ENCODE assay signal across 1 cellular context in the genomic region with DNA sequence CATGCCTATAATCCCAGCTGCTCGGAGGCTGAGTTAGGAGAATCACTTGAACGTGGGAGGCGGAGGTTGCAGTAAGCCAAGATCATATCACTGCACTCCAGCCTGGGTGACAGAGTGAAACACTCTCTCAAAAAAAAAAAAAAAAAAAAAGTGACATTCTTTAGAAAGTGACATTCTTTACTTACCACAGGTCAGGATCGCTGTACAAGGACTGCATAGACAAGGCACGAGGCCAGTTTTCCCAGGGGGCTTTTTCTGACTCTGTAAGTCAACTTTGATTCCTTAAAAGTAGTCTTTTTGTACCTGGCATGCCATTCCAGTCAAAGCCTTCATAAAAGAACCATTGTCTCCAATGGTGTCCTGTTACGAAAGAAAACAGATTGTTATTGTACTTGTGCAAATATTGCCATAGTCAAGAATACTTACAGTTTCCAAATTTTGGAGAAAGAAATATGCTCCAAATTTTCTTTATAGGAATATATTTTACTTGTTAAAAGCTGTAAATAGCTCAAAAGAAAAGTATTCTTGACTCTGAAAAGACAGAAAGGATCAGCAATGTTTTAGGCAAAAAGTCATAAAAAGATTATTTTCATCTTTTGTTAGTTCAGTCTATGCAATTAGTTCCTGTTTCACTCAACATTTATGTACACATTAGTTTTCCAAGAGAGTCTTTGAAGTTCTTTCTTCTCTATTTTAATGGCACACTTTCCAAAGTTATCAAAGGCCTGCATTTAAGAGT.
TF ChIP-seq lines count a peak whose summit lies in the region.

No MANE protein-coding gene starts in this region.

TF ChIP-seq in HepG2, 621 proteins besides CTCF, POLR2A, EP300 and RAD21 (continued from another document and continues in another):
- no peak for TF ChIP-seq HBP1 (CRISPR knock-in tag; IDR thresholded peaks at IDR 0.05; ENCODE audit: low read depth)
- TF ChIP-seq SUZ12 (IDR thresholded peaks at IDR 0.05; ENCODE audit: low read depth, low read length): no peak
- 0 out of 2 replicates have a peak, but pooled peaks have one; percentile 9 for TF ChIP-seq SMARCC2 (IDR thresholded peaks at IDR 0.05)
- no peak for TF ChIP-seq KLF6 (CRISPR knock-in tag; IDR thresholded peaks at IDR 0.05)
- no peak for TF ChIP-seq POGZ (CRISPR knock-in tag; IDR thresholded peaks at IDR 0.05)
- no peak for TF ChIP-seq MLLT10 (CRISPR knock-in tag; IDR thresholded peaks at IDR 0.05)
- TF ChIP-seq ZNF20 (CRISPR knock-in tag; IDR thresholded peaks at IDR 0.05): no peak
- TF ChIP-seq U2AF2 (IDR thresholded peaks at IDR 0.05; ENCODE audit: low read depth, low read length): no peak
- TF ChIP-seq, protein P1, sequence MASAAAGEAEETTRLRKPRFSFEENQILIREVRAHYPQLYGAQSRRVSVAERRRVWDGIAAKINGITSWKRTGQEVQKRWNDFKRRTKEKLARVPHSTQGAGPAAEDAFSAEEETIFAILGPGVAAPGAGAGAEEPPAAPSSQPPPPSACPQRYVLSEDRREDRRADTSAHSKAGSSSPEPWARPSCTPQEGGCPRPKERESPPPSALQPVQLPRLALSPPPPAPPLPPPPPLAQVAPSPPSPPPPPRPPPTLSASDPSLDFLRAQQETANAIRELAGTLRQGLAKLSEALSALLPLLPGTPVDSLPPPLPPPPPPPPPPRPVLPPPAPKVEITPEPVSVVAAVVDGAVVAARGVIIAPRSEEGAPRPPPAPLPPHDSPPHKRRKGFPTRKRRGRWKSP (CRISPR knock-in tag; IDR thresholded peaks at IDR 0.05): no peak
- TF ChIP-seq ZNF713 (CRISPR knock-in tag; IDR thresholded peaks at IDR 0.05): no peak
- peak; percentile 100 for TF ChIP-seq ZSCAN29 (CRISPR knock-in tag; conservative IDR thresholded peaks at IDR 0.05)
- TF ChIP-seq ZNF354B (CRISPR knock-in tag; IDR thresholded peaks at IDR 0.05): no peak
- TF ChIP-seq, protein P2, sequence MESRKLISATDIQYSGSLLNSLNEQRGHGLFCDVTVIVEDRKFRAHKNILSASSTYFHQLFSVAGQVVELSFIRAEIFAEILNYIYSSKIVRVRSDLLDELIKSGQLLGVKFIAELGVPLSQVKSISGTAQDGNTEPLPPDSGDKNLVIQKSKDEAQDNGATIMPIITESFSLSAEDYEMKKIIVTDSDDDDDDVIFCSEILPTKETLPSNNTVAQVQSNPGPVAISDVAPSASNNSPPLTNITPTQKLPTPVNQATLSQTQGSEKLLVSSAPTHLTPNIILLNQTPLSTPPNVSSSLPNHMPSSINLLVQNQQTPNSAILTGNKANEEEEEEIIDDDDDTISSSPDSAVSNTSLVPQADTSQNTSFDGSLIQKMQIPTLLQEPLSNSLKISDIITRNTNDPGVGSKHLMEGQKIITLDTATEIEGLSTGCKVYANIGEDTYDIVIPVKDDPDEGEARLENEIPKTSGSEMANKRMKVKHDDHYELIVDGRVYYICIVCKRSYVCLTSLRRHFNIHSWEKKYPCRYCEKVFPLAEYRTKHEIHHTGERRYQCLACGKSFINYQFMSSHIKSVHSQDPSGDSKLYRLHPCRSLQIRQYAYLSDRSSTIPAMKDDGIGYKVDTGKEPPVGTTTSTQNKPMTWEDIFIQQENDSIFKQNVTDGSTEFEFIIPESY (CRISPR knock-in tag; IDR thresholded peaks at IDR 0.05): no peak
- no peak for TF ChIP-seq ZMAT3 (CRISPR knock-in tag; conservative IDR thresholded peaks at IDR 0.05)
- no peak for TF ChIP-seq ZNF660 (CRISPR knock-in tag; IDR thresholded peaks at IDR 0.05; ENCODE audit: borderline replicate concordance, low read depth)
- no peak for TF ChIP-seq ZFP36L2 (CRISPR knock-in tag; IDR thresholded peaks at IDR 0.05)
- TF ChIP-seq REXO4 (CRISPR knock-in tag; IDR thresholded peaks at IDR 0.05; ENCODE audit: borderline replicate concordance): no peak
- no peak for TF ChIP-seq NR3C1 (CRISPR knock-in tag; IDR thresholded peaks at IDR 0.05)
- no peak for TF ChIP-seq HMGA1 (CRISPR knock-in tag; conservative IDR thresholded peaks at IDR 0.05)
- no peak for TF ChIP-seq U2AF1 (optimal IDR thresholded peaks at IDR 0.05; ENCODE audit: low read depth, low read length)
- TF ChIP-seq KAT8 (CRISPR knock-in tag; IDR thresholded peaks at IDR 0.05): peak; percentile 56; the same call in 1 of the 2 replicates
- TF ChIP-seq FOXO1 (CRISPR knock-in tag; IDR thresholded peaks at IDR 0.05): no peak
- TF ChIP-seq HOXA9 (CRISPR knock-in tag; IDR thresholded peaks at IDR 0.05; ENCODE audit: borderline replicate concordance): no peak
- TF ChIP-seq MEIS2 (CRISPR knock-in tag; IDR thresholded peaks at IDR 0.05): no peak
- no peak for TF ChIP-seq ZNF564 (CRISPR knock-in tag; IDR thresholded peaks at IDR 0.05)
- no peak for TF ChIP-seq SIN3A (IDR thresholded peaks at IDR 0.05; ENCODE audit: borderline replicate concordance, low read depth, low read length)
- TF ChIP-seq ZSCAN21 (CRISPR knock-in tag; IDR thresholded peaks at IDR 0.05; ENCODE audit: borderline replicate concordance): no peak
- TF ChIP-seq ZNF691 (CRISPR knock-in tag; IDR thresholded peaks at IDR 0.05; ENCODE audit: borderline replicate concordance, low read depth): no peak
- TF ChIP-seq ZNF160 (CRISPR knock-in tag; IDR thresholded peaks at IDR 0.05): no peak
- TF ChIP-seq NAIF1 (CRISPR knock-in tag; IDR thresholded peaks at IDR 0.05; ENCODE audit: borderline replicate concordance): no peak
- TF ChIP-seq, protein P3, sequence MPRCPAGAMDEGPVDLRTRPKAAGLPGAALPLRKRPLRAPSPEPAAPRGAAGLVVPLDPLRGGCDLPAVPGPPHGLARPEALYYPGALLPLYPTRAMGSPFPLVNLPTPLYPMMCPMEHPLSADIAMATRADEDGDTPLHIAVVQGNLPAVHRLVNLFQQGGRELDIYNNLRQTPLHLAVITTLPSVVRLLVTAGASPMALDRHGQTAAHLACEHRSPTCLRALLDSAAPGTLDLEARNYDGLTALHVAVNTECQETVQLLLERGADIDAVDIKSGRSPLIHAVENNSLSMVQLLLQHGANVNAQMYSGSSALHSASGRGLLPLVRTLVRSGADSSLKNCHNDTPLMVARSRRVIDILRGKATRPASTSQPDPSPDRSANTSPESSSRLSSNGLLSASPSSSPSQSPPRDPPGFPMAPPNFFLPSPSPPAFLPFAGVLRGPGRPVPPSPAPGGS (CRISPR knock-in tag; IDR thresholded peaks at IDR 0.05): no peak
- TF ChIP-seq, protein P4, sequence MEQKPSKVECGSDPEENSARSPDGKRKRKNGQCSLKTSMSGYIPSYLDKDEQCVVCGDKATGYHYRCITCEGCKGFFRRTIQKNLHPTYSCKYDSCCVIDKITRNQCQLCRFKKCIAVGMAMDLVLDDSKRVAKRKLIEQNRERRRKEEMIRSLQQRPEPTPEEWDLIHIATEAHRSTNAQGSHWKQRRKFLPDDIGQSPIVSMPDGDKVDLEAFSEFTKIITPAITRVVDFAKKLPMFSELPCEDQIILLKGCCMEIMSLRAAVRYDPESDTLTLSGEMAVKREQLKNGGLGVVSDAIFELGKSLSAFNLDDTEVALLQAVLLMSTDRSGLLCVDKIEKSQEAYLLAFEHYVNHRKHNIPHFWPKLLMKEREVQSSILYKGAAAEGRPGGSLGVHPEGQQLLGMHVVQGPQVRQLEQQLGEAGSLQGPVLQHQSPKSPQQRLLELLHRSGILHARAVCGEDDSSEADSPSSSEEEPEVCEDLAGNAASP (CRISPR knock-in tag; IDR thresholded peaks at IDR 0.05; ENCODE audit: borderline replicate concordance): peak; percentile 56; the same call in 1 of the 2 replicates
- TF ChIP-seq ZNF619 (CRISPR knock-in tag; IDR thresholded peaks at IDR 0.05): no peak
- no peak for TF ChIP-seq FLYWCH1 (CRISPR knock-in tag; IDR thresholded peaks at IDR 0.05)
- no peak for TF ChIP-seq TCF12 (IDR thresholded peaks at IDR 0.05)
- TF ChIP-seq TCF12 (CRISPR knock-in tag; IDR thresholded peaks at IDR 0.05): 0 out of 2 replicates have a peak, but pooled peaks have one; percentile 25
- no peak for TF ChIP-seq MAFF (IDR thresholded peaks at IDR 0.05; ENCODE audit: low read depth, low read length)
- TF ChIP-seq GZF1 (CRISPR knock-in tag; IDR thresholded peaks at IDR 0.05): no peak
- no peak for TF ChIP-seq ZBTB42 (CRISPR knock-in tag; IDR thresholded peaks at IDR 0.05)
- TF ChIP-seq ELF1 (CRISPR knock-in tag; IDR thresholded peaks at IDR 0.05): no peak
- TF ChIP-seq, protein P5, sequence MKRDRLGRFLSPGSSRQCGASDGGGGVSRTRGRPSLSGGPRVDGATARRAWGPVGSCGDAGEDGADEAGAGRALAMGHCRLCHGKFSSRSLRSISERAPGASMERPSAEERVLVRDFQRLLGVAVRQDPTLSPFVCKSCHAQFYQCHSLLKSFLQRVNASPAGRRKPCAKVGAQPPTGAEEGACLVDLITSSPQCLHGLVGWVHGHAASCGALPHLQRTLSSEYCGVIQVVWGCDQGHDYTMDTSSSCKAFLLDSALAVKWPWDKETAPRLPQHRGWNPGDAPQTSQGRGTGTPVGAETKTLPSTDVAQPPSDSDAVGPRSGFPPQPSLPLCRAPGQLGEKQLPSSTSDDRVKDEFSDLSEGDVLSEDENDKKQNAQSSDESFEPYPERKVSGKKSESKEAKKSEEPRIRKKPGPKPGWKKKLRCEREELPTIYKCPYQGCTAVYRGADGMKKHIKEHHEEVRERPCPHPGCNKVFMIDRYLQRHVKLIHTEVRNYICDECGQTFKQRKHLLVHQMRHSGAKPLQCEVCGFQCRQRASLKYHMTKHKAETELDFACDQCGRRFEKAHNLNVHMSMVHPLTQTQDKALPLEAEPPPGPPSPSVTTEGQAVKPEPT (CRISPR knock-in tag; IDR thresholded peaks at IDR 0.05; ENCODE audit: low read depth): no peak
- TF ChIP-seq CHCHD3 (CRISPR knock-in tag; IDR thresholded peaks at IDR 0.05): no peak
- TF ChIP-seq PCBP2 (optimal IDR thresholded peaks at IDR 0.05; ENCODE audit: low read depth, low read length, poor library complexity, severe bottlenecking): no peak
- TF ChIP-seq RNF2 (conservative IDR thresholded peaks at IDR 0.05; ENCODE audit: low read depth): no peak
- TF ChIP-seq RFXANK (CRISPR knock-in tag; IDR thresholded peaks at IDR 0.05): no peak
- no peak for TF ChIP-seq FOSL1 (CRISPR knock-in tag; IDR thresholded peaks at IDR 0.05; ENCODE audit: borderline replicate concordance)
- TF ChIP-seq ZNF3 (CRISPR knock-in tag; IDR thresholded peaks at IDR 0.05): no peak
- TF ChIP-seq ZNF543 (CRISPR knock-in tag; IDR thresholded peaks at IDR 0.05): no peak
- TF ChIP-seq BORCS8-MEF2B (CRISPR knock-in tag; IDR thresholded peaks at IDR 0.05): no peak
- TF ChIP-seq ZNF562 (CRISPR knock-in tag; IDR thresholded peaks at IDR 0.05; ENCODE audit: borderline replicate concordance): no peak
- no peak for TF ChIP-seq ZFP37 (CRISPR knock-in tag; IDR thresholded peaks at IDR 0.05; ENCODE audit: borderline replicate concordance)
- TF ChIP-seq, protein P6, sequence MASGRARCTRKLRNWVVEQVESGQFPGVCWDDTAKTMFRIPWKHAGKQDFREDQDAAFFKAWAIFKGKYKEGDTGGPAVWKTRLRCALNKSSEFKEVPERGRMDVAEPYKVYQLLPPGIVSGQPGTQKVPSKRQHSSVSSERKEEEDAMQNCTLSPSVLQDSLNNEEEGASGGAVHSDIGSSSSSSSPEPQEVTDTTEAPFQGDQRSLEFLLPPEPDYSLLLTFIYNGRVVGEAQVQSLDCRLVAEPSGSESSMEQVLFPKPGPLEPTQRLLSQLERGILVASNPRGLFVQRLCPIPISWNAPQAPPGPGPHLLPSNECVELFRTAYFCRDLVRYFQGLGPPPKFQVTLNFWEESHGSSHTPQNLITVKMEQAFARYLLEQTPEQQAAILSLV (CRISPR knock-in tag; IDR thresholded peaks at IDR 0.05; ENCODE audit: borderline replicate concordance): no peak
- no peak for TF ChIP-seq TOE1 (CRISPR knock-in tag; IDR thresholded peaks at IDR 0.05)
- TF ChIP-seq CREBL2 (CRISPR knock-in tag; IDR thresholded peaks at IDR 0.05; ENCODE audit: borderline replicate concordance): no peak
- no peak for TF ChIP-seq SATB2 (CRISPR knock-in tag; IDR thresholded peaks at IDR 0.05)
- TF ChIP-seq ZBTB1 (CRISPR knock-in tag; IDR thresholded peaks at IDR 0.05; ENCODE audit: borderline replicate concordance): no peak
- no peak for TF ChIP-seq SP1 (IDR thresholded peaks at IDR 0.05)
- no peak for TF ChIP-seq SP1 (CRISPR knock-in tag; IDR thresholded peaks at IDR 0.05)
- TF ChIP-seq HNRNPH1 (optimal IDR thresholded peaks at IDR 0.05; ENCODE audit: low read depth, low read length): no peak
- no peak for TF ChIP-seq KLF15 (CRISPR knock-in tag; IDR thresholded peaks at IDR 0.05; ENCODE audit: borderline replicate concordance)
- no peak for TF ChIP-seq ZNF883 (CRISPR knock-in tag; IDR thresholded peaks at IDR 0.05; ENCODE audit: not compliant biosample characterization)
- 0 out of 2 replicates have a peak, but pooled peaks have one; percentile 10 for TF ChIP-seq GATAD1 (CRISPR knock-in tag; IDR thresholded peaks at IDR 0.05)
- no peak for TF ChIP-seq JUN (CRISPR knock-in tag; IDR thresholded peaks at IDR 0.05)
- TF ChIP-seq ZNF83 (CRISPR knock-in tag; IDR thresholded peaks at IDR 0.05; ENCODE audit: borderline replicate concordance): no peak
- no peak for TF ChIP-seq ZNF143 (CRISPR knock-in tag; IDR thresholded peaks at IDR 0.05)
- TF ChIP-seq AKAP8 (CRISPR knock-in tag; IDR thresholded peaks at IDR 0.05): no peak
- peak; percentile 18; the same call in 1 of the 2 replicates for TF ChIP-seq ATF2 (CRISPR knock-in tag; IDR thresholded peaks at IDR 0.05)
